Comparison of ENCODE assay signal across 21 cellular contexts in genomic region chr9:98229090-98229395, GRCh38.
"Had no signal": no experiment of that assay in that cellular context is flagged by ENCODE, and none has a peak within 500 bp of the region (broad histone marks: within the 10 kb centered on the region; RNA-seq: fewer than 3 reads in every experiment).

No MANE protein-coding gene starts in this region.

- H3K27me3 Mint-ChIP-seq: activated CD4-positive, alpha-beta T cell treated with anti-CD3 and anti-CD28 coated beads, Interleukin-2, amount 10 ng/mL, durations not matched to agents 7 days and 5 days; activated CD8-positive, alpha-beta memory T cell treated with anti-CD3 and anti-CD28 coated beads, Interleukin-2, amount 10 ng/mL, durations not matched to agents 7 days and 5 days; activated CD8-positive, alpha-beta T cell treated with anti-CD3 and anti-CD28 coated beads for 36 hours; activated naive CD4-positive, alpha-beta T cell treated with anti-CD3 and anti-CD28 coated beads, Interleukin-2, amount 10 ng/mL, durations not matched to agents 7 days and 5 days; naive B cell had no signal

- H3K27ac ChIP-seq: coronary artery, lower lobe of right lung, thyroid gland had no signal

- H3K36me3 Mint-ChIP-seq: activated CD8-positive, alpha-beta memory T cell treated with anti-CD3 and anti-CD28 coated beads, Interleukin-2, amount 10 ng/mL, durations not matched to agents 7 days and 5 days had no signal

- DNase-seq: activated CD4-positive, alpha-beta T cell treated with anti-CD3 and anti-CD28 coated beads, Interleukin-2, amount 10 ng/mL, durations not matched to agents 7 days and 5 days; activated CD4-positive, CD25-positive, alpha-beta regulatory T cell treated with anti-CD3 and anti-CD28 coated beads, Interleukin-2, amount 50 U/mL, for 72 hours; activated CD8-positive, alpha-beta memory T cell treated with anti-CD3 and anti-CD28 coated beads, Interleukin-2, amount 10 ng/mL, durations not matched to agents 7 days and 5 days; activated CD8-positive, alpha-beta T cell treated with anti-CD3 and anti-CD28 coated beads for 36 hours; activated effector memory CD4-positive, alpha-beta T cell treated with anti-CD3 and anti-CD28 coated beads, Interleukin-2, amount 50 U/mL, for 16 hours; activated naive CD4-positive, alpha-beta T cell treated with anti-CD3 and anti-CD28 coated beads, Interleukin-2, amount 10 ng/mL, durations not matched to agents 7 days and 5 days; activated T-cell treated with anti-CD3 and anti-CD28 coated beads for 4 hours; amygdala; cerebellar nuclear complex; endodermal cell; kidney; lower lobe of right lung; naive B cell; right cardiac atrium; stimulated activated CD4-positive, alpha-beta T cell treated with anti-CD3 and anti-CD28 coated beads, Interleukin-12 subunit alpha, Interleukin-12 subunit beta, amount 100 ng/mL, for 4 hours; stimulated activated CD4-positive, alpha-beta T cell treated with anti-CD3 and anti-CD28 coated beads, Interleukin-4, amount 100 ng/mL, for 4 hours; stimulated activated naive CD8-positive, alpha-beta T cell treated with anti-CD3 and anti-CD28 coated beads, Interleukin-15, Interleukin-2, amounts not matched to agents 100 U/mL and 50 U/mL, for 24 hours; substantia nigra; thyroid gland; WERI-Rb-1 had no signal

- H3K27ac Mint-ChIP-seq: activated CD4-positive, alpha-beta T cell treated with anti-CD3 and anti-CD28 coated beads, Interleukin-2, amount 10 ng/mL, durations not matched to agents 7 days and 5 days; activated CD8-positive, alpha-beta memory T cell treated with anti-CD3 and anti-CD28 coated beads, Interleukin-2, amount 10 ng/mL, durations not matched to agents 7 days and 5 days; activated CD8-positive, alpha-beta T cell treated with anti-CD3 and anti-CD28 coated beads for 36 hours; activated naive CD4-positive, alpha-beta T cell treated with anti-CD3 and anti-CD28 coated beads, Interleukin-2, amount 10 ng/mL, durations not matched to agents 7 days and 5 days had no signal

- H3K4me3 Mint-ChIP-seq: activated CD4-positive, alpha-beta T cell treated with anti-CD3 and anti-CD28 coated beads, Interleukin-2, amount 10 ng/mL, durations not matched to agents 7 days and 5 days; activated CD8-positive, alpha-beta memory T cell treated with anti-CD3 and anti-CD28 coated beads, Interleukin-2, amount 10 ng/mL, durations not matched to agents 7 days and 5 days; activated CD8-positive, alpha-beta T cell treated with anti-CD3 and anti-CD28 coated beads for 36 hours; activated naive CD4-positive, alpha-beta T cell treated with anti-CD3 and anti-CD28 coated beads, Interleukin-2, amount 10 ng/mL, durations not matched to agents 7 days and 5 days; endodermal cell; naive B cell had no signal

- H3K9me3 ChIP-seq: lower lobe of right lung, thyroid gland had no signal

- H3K27me3 ChIP-seq: thyroid gland had no signal

- H3K4me1 Mint-ChIP-seq: activated CD4-positive, alpha-beta T cell treated with anti-CD3 and anti-CD28 coated beads, Interleukin-2, amount 10 ng/mL, durations not matched to agents 7 days and 5 days; activated CD8-positive, alpha-beta memory T cell treated with anti-CD3 and anti-CD28 coated beads, Interleukin-2, amount 10 ng/mL, durations not matched to agents 7 days and 5 days; activated naive CD4-positive, alpha-beta T cell treated with anti-CD3 and anti-CD28 coated beads, Interleukin-2, amount 10 ng/mL, durations not matched to agents 7 days and 5 days; endodermal cell; naive B cell had no signal

- ATAC-seq: activated CD8-positive, alpha-beta memory T cell treated with anti-CD3 and anti-CD28 coated beads, Interleukin-2, amount 10 ng/mL, durations not matched to agents 7 days and 5 days; activated CD8-positive, alpha-beta T cell treated with anti-CD3 and anti-CD28 coated beads for 36 hours; lower lobe of right lung; right cardiac atrium; stimulated activated naive CD8-positive, alpha-beta T cell treated with anti-CD3 and anti-CD28 coated beads, Interleukin-15, Interleukin-2, amounts not matched to agents 100 U/mL and 50 U/mL, for 24 hours had no signal

- H3K9me3 Mint-ChIP-seq: activated CD4-positive, alpha-beta T cell treated with anti-CD3 and anti-CD28 coated beads, Interleukin-2, amount 10 ng/mL, durations not matched to agents 7 days and 5 days; activated CD8-positive, alpha-beta T cell treated with anti-CD3 and anti-CD28 coated beads for 36 hours; activated naive CD4-positive, alpha-beta T cell treated with anti-CD3 and anti-CD28 coated beads, Interleukin-2, amount 10 ng/mL, durations not matched to agents 7 days and 5 days; endodermal cell; naive B cell had no signal

- H3K4me3 ChIP-seq: coronary artery, lower lobe of right lung, thyroid gland had no signal
